Comparison of ENCODE assay signal across 11 cellular contexts in genomic region chr19:38917921-38918491, GRCh38. TPM values are rescaled to one million over a fixed set of nuclear protein-coding genes. Genes with fewer than 3 reads are reported as not detected.
DNase-seq lines count a peak whose midpoint lies in the region; ATAC-seq and TF ChIP-seq lines count a peak whose summit lies in the region.
"Had no signal": no experiment of that assay in that cellular context is flagged by ENCODE, and none has a peak within 500 bp of the region (broad histone marks: within the 10 kb centered on the region; RNA-seq: fewer than 3 reads in every experiment).

No MANE protein-coding gene starts in this region.

- H3K4me1 ChIP-seq in BE2C (peaks cover 3% of the 10 kb centered on the region), HEK293 (ENCODE audit: control insufficient read depth, insufficient read depth, low read length) (no peaks in the 10 kb centered on the region), SJCRH30 (peaks cover 20% of the 10 kb centered on the region), body of pancreas (no peaks in the 10 kb centered on the region)

- no peaks in the 10 kb centered on the region for H3K27me3 Mint-ChIP-seq in activated T-helper 17 cell treated with anti-CD3 and anti-CD28 coated beads, Interleukin-2, amount 50 U/mL, for 72 hours
- H3K27me3 Mint-ChIP-seq: stimulated activated naive CD8-positive, alpha-beta T cell treated with anti-CD3 and anti-CD28 coated beads, Interleukin-15, amount 100 ng/mL, for 72 hours had no signal

- H3K9me3 Mint-ChIP-seq in activated T-helper 17 cell treated with anti-CD3 and anti-CD28 coated beads, Interleukin-2, amount 50 U/mL, for 72 hours, result no peaks in the 10 kb centered on the region
- H3K9me3 Mint-ChIP-seq: stimulated activated naive CD8-positive, alpha-beta T cell treated with anti-CD3 and anti-CD28 coated beads, Interleukin-15, amount 100 ng/mL, for 72 hours had no signal

- CTCF ChIA-PET in HEK293 (lab: Yijun Ruan, JAX), result interaction anchor here (1.0 to 4.1 kb wide), 2 partner anchors 12 to 17 kb away, joined by 3 to 36 read pairs; partner anchors contain the start of genes MRPS12 and SARS2

- POLR2A ChIA-PET in HEK293 (lab: Yijun Ruan, JAX), result interaction anchor here (0.6 to 1.2 kb wide), 4 partner anchors 8 to 1305 kb away, joined by 3 to 5 read pairs (median 4); no protein-coding TSS in a partner anchor

- no peak for TF ChIP-seq POLR2A in body of pancreas (IDR thresholded peaks at IDR 0.05)

- peak; percentile 66 for DNase-seq in BE2C
- peak; percentile 69 to 74 for DNase-seq in SJCRH30
- DNase-seq in hepatic stellate cell (ENCODE audit: low spot score), result peak; percentile 49
- DNase-seq in NCI-H226, result no peak
- DNase-seq in body of pancreas, result no peak
- DNase-seq: DMS79; stimulated activated naive CD8-positive, alpha-beta T cell treated with anti-CD3 and anti-CD28 coated beads, Interleukin-15, amount 100 ng/mL, for 72 hours had no signal

- H3K4me1 Mint-ChIP-seq in activated T-helper 17 cell treated with anti-CD3 and anti-CD28 coated beads, Interleukin-2, amount 50 U/mL, for 72 hours, result no peaks in the 10 kb centered on the region

- H3K27ac ChIP-seq in HEK293 (ENCODE audit: extremely low read depth, low read depth, low read length), result peak overlapping the region; percentile 17; the same call in 1 of the 2 replicates
- H3K27ac ChIP-seq in SJCRH30, result no peak overlapping the region
- no peak overlapping the region for H3K27ac ChIP-seq in body of pancreas
- H3K27ac ChIP-seq: PC-9 had no signal

- ATAC-seq in activated T-helper 17 cell treated with anti-CD3 and anti-CD28 coated beads, Interleukin-2, amount 50 U/mL, for 72 hours (replicated peaks), result no peak
- ATAC-seq in HG02678 (IDR thresholded peaks at IDR 0.05; ENCODE audit: unreplicated experiment) (no peak), body of pancreas (no peak)
- ATAC-seq: stimulated activated naive CD8-positive, alpha-beta T cell treated with anti-CD3 and anti-CD28 coated beads, Interleukin-15, amount 100 ng/mL, for 72 hours had no signal

- intact Hi-C loops in body of pancreas (cut with DNase I), result loop anchor here (10.0 kb wide), 1 partner anchor 393 kb away; no protein-coding TSS in a partner anchor

- TF ChIP-seq CTCF in BE2C (IDR thresholded peaks at IDR 0.05; ENCODE audit: low read depth, low read length) (peak; percentile 60), HEK293 (tag by site-specific recombination; IDR thresholded peaks at IDR 0.05) (peak; percentile 62), body of pancreas (IDR thresholded peaks at IDR 0.05) (no peak)

- H3K4me3 Mint-ChIP-seq in activated T-helper 17 cell treated with anti-CD3 and anti-CD28 coated beads, Interleukin-2, amount 50 U/mL, for 72 hours, result no peak overlapping the region
- H3K4me3 Mint-ChIP-seq: stimulated activated naive CD8-positive, alpha-beta T cell treated with anti-CD3 and anti-CD28 coated beads, Interleukin-15, amount 100 ng/mL, for 72 hours had no signal

- H3K27me3 ChIP-seq in BE2C (no peaks in the 10 kb centered on the region), SJCRH30 (no peaks in the 10 kb centered on the region), body of pancreas (no peaks in the 10 kb centered on the region)

- H3K27ac Mint-ChIP-seq in activated T-helper 17 cell treated with anti-CD3 and anti-CD28 coated beads, Interleukin-2, amount 50 U/mL, for 72 hours, result no peak overlapping the region

- 65 to 67% methylated on average over 7 to 13 of the region's 13 CpGs for WGBS in body of pancreas, 2 donors

- H3K9me3 ChIP-seq in BE2C (no peaks in the 10 kb centered on the region), HEK293 (ENCODE audit: control insufficient read depth, insufficient read depth, low read depth, low read length) (no peaks in the 10 kb centered on the region), SJCRH30 (replicated peaks) (no peaks in the 10 kb centered on the region), body of pancreas (no peaks in the 10 kb centered on the region)

- peak overlapping the region; percentile 32 for H3K4me3 ChIP-seq in BE2C (ENCODE audit: low read depth, low read length)
- H3K4me3 ChIP-seq in HEK293 (ENCODE audit: low read depth, low read length), result no peak overlapping the region
- H3K4me3 ChIP-seq in SJCRH30, result no peak overlapping the region
- no peak overlapping the region for H3K4me3 ChIP-seq in body of pancreas
- H3K4me3 ChIP-seq: PC-9 had no signal

- peaks cover 9% of the 10 kb centered on the region for H3K36me3 Mint-ChIP-seq in activated T-helper 17 cell treated with anti-CD3 and anti-CD28 coated beads, Interleukin-2, amount 50 U/mL, for 72 hours (ENCODE audit: low read depth)

- H3K36me3 ChIP-seq in BE2C (peaks cover 11% of the 10 kb centered on the region), HEK293 (ENCODE audit: control insufficient read depth in 2 of 2, insufficient read depth in 1 of 2, low read length in 2 of 2) (peaks cover 29 to 41% of the 10 kb centered on the region in 2 experiments), SJCRH30 (no peaks in the 10 kb centered on the region), body of pancreas (replicated peaks in 1 of 2; ENCODE audit: insufficient read depth in 1 of 2, low read depth in 2 of 2) (peaks cover 0 to 8% of the 10 kb centered on the region in 2 donors)

TF ChIP-seq in HEK293, 187 proteins besides CTCF, POLR2A, EP300 and RAD21:
- TF ChIP-seq ZBTB20 (tag by site-specific recombination; IDR thresholded peaks at IDR 0.05), result peak; percentile 61; the same call in 1 of the 2 replicates
- no peak for TF ChIP-seq ZBTB48 (tag by site-specific recombination; IDR thresholded peaks at IDR 0.05)
- peak; percentile 74 for TF ChIP-seq PRDM10 (tag by site-specific recombination; IDR thresholded peaks at IDR 0.05)
TF ChIP-seq in HEK293: peak in this region for 2.

RNA-seq across cellular contexts. Expression of gene CCER2, which starts 6.0 kb away (rescaled TPM):
- polyA plus RNA-seq in BE2C (2012; ENCODE audit: insufficient read depth, insufficient read length, low read depth), result not detected
- total RNA-seq in SJCRH30 (2014; rRNA removed; shearing (Covaris generic)), result 0.43 and 0.79 TPM in 2 replicates
- total RNA-seq in activated T-helper 17 cell treated with anti-CD3 and anti-CD28 coated beads, Interleukin-2, amount 50 U/mL, for 72 hours, result under 1 TPM; 0.24 to 0.86 TPM
- total RNA-seq in body of pancreas, result not detected

RNA-seq across cellular contexts. Expression of gene SARS2, which starts 12.6 kb away (rescaled TPM):
- 56.2 TPM for polyA plus RNA-seq in BE2C (2012; ENCODE audit: insufficient read depth, insufficient read length, low read depth)
- total RNA-seq in SJCRH30 (2014; rRNA removed; shearing (Covaris generic)), result 20.0 and 25.7 TPM in 2 replicates
- total RNA-seq in activated T-helper 17 cell treated with anti-CD3 and anti-CD28 coated beads, Interleukin-2, amount 50 U/mL, for 72 hours, result 10 to 100 TPM; 27.5 to 49.3 TPM
- 10 to 100 TPM; 25.2 to 34.6 TPM for total RNA-seq in body of pancreas

RNA-seq across cellular contexts. Expression of gene MRPS12, which starts 12.7 kb away (rescaled TPM):
- 299 TPM for polyA plus RNA-seq in BE2C (2012; ENCODE audit: insufficient read depth, insufficient read length, low read depth)
- total RNA-seq in SJCRH30 (2014; rRNA removed; shearing (Covaris generic)), result 54.0 and 63.8 TPM in 2 replicates
- 100 to 1,000 TPM in 1 of 2 donors, 10 to 100 TPM in 1; 52.7 to 106 TPM for total RNA-seq in activated T-helper 17 cell treated with anti-CD3 and anti-CD28 coated beads, Interleukin-2, amount 50 U/mL, for 72 hours
- total RNA-seq in body of pancreas, result 10 to 100 TPM; 16.6 to 16.8 TPM

RNA-seq across cellular contexts. Expression of gene NFKBIB, which starts 18.2 kb away (rescaled TPM):
- polyA plus RNA-seq in BE2C (2012; ENCODE audit: insufficient read depth, insufficient read length, low read depth), result 38.8 TPM
- total RNA-seq in SJCRH30 (2014; rRNA removed; shearing (Covaris generic)), result 29.5 and 29.7 TPM in 2 replicates
- 10 to 100 TPM; 41.2 to 68.7 TPM for total RNA-seq in activated T-helper 17 cell treated with anti-CD3 and anti-CD28 coated beads, Interleukin-2, amount 50 U/mL, for 72 hours
- 10 to 100 TPM in 1 of 2 donors, 1 to 10 TPM in 1; 7.8 to 28.3 TPM for total RNA-seq in body of pancreas

RNA-seq across cellular contexts. Expression of gene SIRT2, which starts 18.6 kb away (rescaled TPM):
- polyA plus RNA-seq in BE2C (2012; ENCODE audit: insufficient read depth, insufficient read length, low read depth), result 77.2 TPM
- 42.1 and 44.6 TPM in 2 replicates for total RNA-seq in SJCRH30 (2014; rRNA removed; shearing (Covaris generic))
- total RNA-seq in activated T-helper 17 cell treated with anti-CD3 and anti-CD28 coated beads, Interleukin-2, amount 50 U/mL, for 72 hours, result 10 to 100 TPM; 37.9 to 41.2 TPM
- total RNA-seq in body of pancreas, result 10 to 100 TPM; 33.2 to 39.6 TPM

Comparison
In these comparisons a context has a peak if more than half of its experiments do, and no peak if none do; other contexts are left out.
1. DNase-seq: peak in BE2C (single experiment), SJCRH30 (2 of 2) and hepatic stellate cell (single experiment); none in NCI-H226 (single experiment) and body of pancreas (0 of 4).
2. CTCF ChIP-seq: peak in BE2C (single experiment) and HEK293 (single experiment); none in body of pancreas (0 of 7).